8 cellular contexts compared by ENCODE assay signal in genomic region chr2:55420244-55420713, GRCh38. TPM values are rescaled to one million over a fixed set of nuclear protein-coding genes. Genes with fewer than 3 reads are reported as not detected.
A peak's percentile ranks its signal among the peaks of the same experiment; 100 is the strongest.
DNase-seq lines count a peak whose midpoint lies in the region; ATAC-seq, FAIRE-seq and TF ChIP-seq lines count a peak whose summit lies in the region.

No MANE protein-coding gene starts in this region.

- no peak for TF ChIP-seq CTCF in H9 (conservative IDR thresholded peaks at IDR 0.05)
- no peak for TF ChIP-seq CTCF in spleen (IDR thresholded peaks at IDR 0.05 in 8 of 11, conservative IDR thresholded peaks at IDR 0.05 in 3 of 11)

- H2AK5ac ChIP-seq in H9 (ENCODE audit: insufficient read length, low read length) = no peak overlapping the region

- peak overlapping the region; percentile 70 to 96 for H3K4me3 Mint-ChIP-seq in H9
- peak overlapping the region; percentile 83 for H3K4me3 Mint-ChIP-seq in activated CD4-positive, alpha-beta memory T cell treated with anti-CD3 and anti-CD28 coated beads, Interleukin-2, amount 10 ng/mL, durations not matched to agents 7 days and 5 days

- H3K79me1 ChIP-seq in H9 (ENCODE audit: insufficient read depth, low read depth, low read length, poor library complexity, severe bottlenecking) = no peaks in the 10 kb centered on the region

- H3K14ac ChIP-seq in H9 (ENCODE audit: insufficient read depth, low read length) = no peak overlapping the region

- H3K4me1 ChIP-seq in H9 (ENCODE audit: insufficient read depth, low read length) (no peaks in the 10 kb centered on the region), iPS DF 6.9 (ENCODE audit: control insufficient read depth, insufficient read depth, low read length) (no peaks in the 10 kb centered on the region), spleen (peaks cover 10 to 60% (median 40%) of the 10 kb centered on the region in 6 donors)

- no peak overlapping the region for H2BK12ac ChIP-seq in H9 (ENCODE audit: insufficient read length, low read depth, low read length)

- CTCF ChIA-PET in activated CD4-positive, alpha-beta memory T cell treated with anti-CD3 and anti-CD28 coated beads, Interleukin-2, amount 10 ng/mL, durations not matched to agents 7 days and 5 days (lab: Charles Lee) = interaction anchor here (1.0 to 1.3 kb wide), 2 partner anchors 12 to 16 kb away, joined by 3 read pairs; no protein-coding TSS in a partner anchor

- H3K4ac ChIP-seq in H9 (ENCODE audit: low read depth, low read length) = no peak overlapping the region

- H3K23ac ChIP-seq in H9 (ENCODE audit: insufficient read length, low read depth, low read length) = no peak overlapping the region

- H3K56ac ChIP-seq in H9 (ENCODE audit: insufficient read length, low read depth, low read length) = no peak overlapping the region

- ATAC-seq in HG03135 (IDR thresholded peaks at IDR 0.05; ENCODE audit: unreplicated experiment) = no peak
- ATAC-seq in HG03457 (IDR thresholded peaks at IDR 0.05; ENCODE audit: unreplicated experiment) = no peak

- no peaks in the 10 kb centered on the region for H3K27me3 ChIP-seq in H9 (ENCODE audit: insufficient read depth, low read length)
- H3K27me3 ChIP-seq in iPS DF 6.9 (ENCODE audit: control insufficient read depth, insufficient read depth, low read length) = no peaks in the 10 kb centered on the region
- no peaks in the 10 kb centered on the region for H3K27me3 ChIP-seq in spleen (replicated peaks in 1 of 7)

- H2BK120ac ChIP-seq in H9 (ENCODE audit: low read depth, low read length, poor library complexity, severe bottlenecking) = no peak overlapping the region

- H4K91ac ChIP-seq in H9 (ENCODE audit: insufficient read length, low read depth, low read length) = no peak overlapping the region

- H3K79me2 ChIP-seq in H9 (ENCODE audit: insufficient read depth, low read length) = peaks cover 4% of the 10 kb centered on the region; the same call in 1 of the 2 replicates

- no peak overlapping the region for H2BK5ac ChIP-seq in H9 (ENCODE audit: insufficient read length, low read length)

- peak overlapping the region; percentile 25 for H2AFZ ChIP-seq in H9 (ENCODE audit: low read length)

- H3T11ph ChIP-seq in H9 (ENCODE audit: low read length) = no peak overlapping the region

- no peaks in the 10 kb centered on the region for H4K20me1 ChIP-seq in H9 (ENCODE audit: control insufficient read depth, insufficient read depth, insufficient read length)

- POLR2A ChIA-PET in activated CD4-positive, alpha-beta memory T cell treated with anti-CD3 and anti-CD28 coated beads, Interleukin-2, amount 10 ng/mL, durations not matched to agents 7 days and 5 days (lab: Charles Lee) = interaction anchor here (0.6 to 1.5 kb wide), 6 partner anchors 99 to 367 kb away, joined by 3 to 5 read pairs (median 4); partner anchors contain the start of genes CFAP36, CLHC1 and RPS27A

- H3K9me3 Mint-ChIP-seq in H9 = no peaks in the 10 kb centered on the region
- H3K9me3 Mint-ChIP-seq in activated CD4-positive, alpha-beta memory T cell treated with anti-CD3 and anti-CD28 coated beads, Interleukin-2, amount 10 ng/mL, durations not matched to agents 7 days and 5 days = no peaks in the 10 kb centered on the region

- intact Hi-C loops in spleen (cut with DNase I; ENCODE audit: low total_unique reads) = loop anchor here (10.0 kb wide), 1 partner anchor 95 kb away; the partner anchor contains the start of gene CFAP36

- H3K4me2 ChIP-seq in H9 (ENCODE audit: insufficient read depth, insufficient read length, low read length) = peak overlapping the region; percentile 39

- peak overlapping the region; percentile 58; the same call in 1 of the 2 replicates for H3K4me3 ChIP-seq in iPS DF 6.9 (ENCODE audit: low read length)
- peak overlapping the region; percentile 48 to 91 (median 70) for H3K4me3 ChIP-seq in spleen

- WGBS in H9 (ENCODE audit: extremely low coverage, insufficient read length, low lambda C conversion rate) = no CpG with 5 or more reads among the region's 6 CpGs
- no CpG with 5 or more reads among the region's 6 CpGs for WGBS in iPS DF 6.9 (ENCODE audit: insufficient coverage, insufficient read length)
- WGBS in spleen, 5 donors = 0 to 1% (median 0%) methylated on average over 6 of the region's 6 CpGs

- peak overlapping the region in 2 of 3 experiments; percentile 40 to 75; a peak in 2 of 7 replicates for H3K27ac Mint-ChIP-seq in H9
- peak overlapping the region; percentile 37 for H3K27ac Mint-ChIP-seq in activated CD4-positive, alpha-beta memory T cell treated with anti-CD3 and anti-CD28 coated beads, Interleukin-2, amount 10 ng/mL, durations not matched to agents 7 days and 5 days

- H3K9ac ChIP-seq in H9 (ENCODE audit: extremely low read depth, insufficient read length, low read length) = peak overlapping the region; percentile 13

- no peak overlapping the region for H4K5ac ChIP-seq in H9 (ENCODE audit: insufficient read length, low read depth, low read length)

- DNase-seq in H9 (no peak), iPS DF 6.9 (ENCODE audit: low read depth, low spot score) (no peak), spleen (no peak), DMS53 (lab: John Stamatoyannopoulos, UW) (no peak), RCC 7860 (ENCODE audit: low spot score) (no peak)
- DNase-seq in activated CD4-positive, alpha-beta memory T cell treated with anti-CD3 and anti-CD28 coated beads, Interleukin-2, amount 10 ng/mL, durations not matched to agents 7 days and 5 days = no peak

- no peak overlapping the region for H4K8ac ChIP-seq in H9 (replicated peaks; ENCODE audit: insufficient read length, low read depth, low read length)

- no peak overlapping the region for H2BK15ac ChIP-seq in H9 (ENCODE audit: low read depth, low read length)

- no peak for TF ChIP-seq POLR2A in spleen (IDR thresholded peaks at IDR 0.05)

- H3K36me3 ChIP-seq in iPS DF 6.9 (ENCODE audit: control insufficient read depth, insufficient read depth, low read length) = no peaks in the 10 kb centered on the region
- no peaks in the 10 kb centered on the region for H3K36me3 ChIP-seq in spleen

- H3K18ac ChIP-seq in H9 (ENCODE audit: insufficient read length, low read depth, low read length) = no peak overlapping the region

- H3K23me2 ChIP-seq in H9 (ENCODE audit: insufficient read length, low read depth, low read length, poor library complexity, severe bottlenecking) = peaks cover 10% of the 10 kb centered on the region

- FAIRE-seq in RCC 7860 (lab: Jason Lieb, UNC) = no peak

- no peak overlapping the region for H2BK20ac ChIP-seq in H9 (ENCODE audit: low read depth, low read length, poor library complexity, severe bottlenecking)

- peaks cover 0 to 9% (median 3%) of the 10 kb centered on the region in 3 experiments; a peak in 2 of 7 replicates for H3K36me3 Mint-ChIP-seq in H9 (ENCODE audit: insufficient read depth in 1 of 3, low read depth in 3 of 3)
- no peaks in the 10 kb centered on the region for H3K36me3 Mint-ChIP-seq in activated CD4-positive, alpha-beta memory T cell treated with anti-CD3 and anti-CD28 coated beads, Interleukin-2, amount 10 ng/mL, durations not matched to agents 7 days and 5 days (ENCODE audit: low read depth)

- H3K9me3 ChIP-seq in H9 (ENCODE audit: control insufficient read depth, low read depth, low read length) (no peaks in the 10 kb centered on the region), iPS DF 6.9 (ENCODE audit: control insufficient read depth, insufficient read depth, low read length) (no peaks in the 10 kb centered on the region), spleen (no peaks in the 10 kb centered on the region)

- H3K27ac ChIP-seq in H9 (ENCODE audit: insufficient read length, low read depth, low read length) (no peak overlapping the region), iPS DF 6.9 (ENCODE audit: low read length) (no peak overlapping the region), spleen (peak overlapping the region in 7 of 8 donors; percentile 83 to 94 (median 92))

- no peaks in the 10 kb centered on the region for H3K27me3 Mint-ChIP-seq in H9 (ENCODE audit: low read depth)
- H3K27me3 Mint-ChIP-seq in activated CD4-positive, alpha-beta memory T cell treated with anti-CD3 and anti-CD28 coated beads, Interleukin-2, amount 10 ng/mL, durations not matched to agents 7 days and 5 days = peaks cover 28% of the 10 kb centered on the region

- peaks cover 24 to 27% of the 10 kb centered on the region in 2 experiments for H3K4me1 Mint-ChIP-seq in H9
- H3K4me1 Mint-ChIP-seq in activated CD4-positive, alpha-beta memory T cell treated with anti-CD3 and anti-CD28 coated beads, Interleukin-2, amount 10 ng/mL, durations not matched to agents 7 days and 5 days = peaks cover 30% of the 10 kb centered on the region

RNA-seq across cellular contexts. Expression of gene CCDC88A, which starts 0.6 kb away (rescaled TPM):
- 87.5 and 91.8 TPM in 2 replicates for total RNA-seq in H9 (2021)
- 10 to 100 TPM; 11.4 to 11.7 TPM for total RNA-seq in activated CD4-positive, alpha-beta memory T cell treated with anti-CD3 and anti-CD28 coated beads, Interleukin-2, amount 10 ng/mL, durations not matched to agents 7 days and 5 days
- total RNA-seq in spleen = 100 to 1,000 TPM in 3 of 7 donors, 10 to 100 TPM in 4; 53.2 to 130 (median 95.3) TPM
- 10 to 100 TPM; 16.4 to 26.3 (median 20.8) TPM for polyA plus RNA-seq in spleen

Comparison
In these comparisons a context has a peak if more than half of its experiments do, and no peak if none do; other contexts are left out.
1. H3K27ac ChIP-seq: peak in spleen (7 of 8); none in H9 (single experiment) and iPS DF 6.9 (single experiment).